In genomic region chr12:22229652-22230279, GRCh38 we compare ENCODE assay signal across 27 cellular contexts.
DNase-seq lines count a peak whose midpoint lies in the region; ATAC-seq and TF ChIP-seq lines count a peak whose summit lies in the region.
"Had no signal": no experiment of that assay in that cellular context is flagged by ENCODE, and none has a peak within 500 bp of the region (broad histone marks: within the 10 kb centered on the region; RNA-seq: fewer than 3 reads in every experiment).

No MANE protein-coding gene starts in this region.

- H3K9me3 Mint-ChIP-seq in brain (no peaks in the 10 kb centered on the region), nephron (no peaks in the 10 kb centered on the region)
- H3K9me3 Mint-ChIP-seq: activated B cell treated with CpG ODN at 0.5 μM for 24 hours; activated T-cell treated with anti-CD3 and anti-CD28 coated beads, Interleukin-2, amount 50 U/mL, for 72 hours had no signal

- no peak overlapping the region for H3K4me3 Mint-ChIP-seq in brain
- H3K4me3 Mint-ChIP-seq in nephron = no peak overlapping the region
- H3K4me3 Mint-ChIP-seq: activated B cell treated with CpG ODN at 0.5 μM for 24 hours; activated CD8-positive, alpha-beta memory T cell treated with anti-CD3 and anti-CD28 coated beads, Interleukin-2, amount 10 ng/mL, durations not matched to agents 7 days and 5 days; activated T-cell treated with anti-CD3 and anti-CD28 coated beads, Interleukin-2, amount 50 U/mL, for 72 hours had no signal

- no peaks in the 10 kb centered on the region for H3K27me3 Mint-ChIP-seq in brain
- no peaks in the 10 kb centered on the region for H3K27me3 Mint-ChIP-seq in nephron (ENCODE audit: low read depth)
- H3K27me3 Mint-ChIP-seq: activated CD8-positive, alpha-beta memory T cell treated with anti-CD3 and anti-CD28 coated beads, Interleukin-2, amount 10 ng/mL, durations not matched to agents 7 days and 5 days had no signal

- H3K27ac Mint-ChIP-seq in brain (peak overlapping the region in 3 of 5 experiments; percentile 0 to 73 (median 25)), nephron (peak overlapping the region in 2 of 3 experiments; percentile 41 to 91)
- H3K27ac Mint-ChIP-seq: activated B cell treated with CpG ODN at 0.5 μM for 24 hours; activated CD8-positive, alpha-beta memory T cell treated with anti-CD3 and anti-CD28 coated beads, Interleukin-2, amount 10 ng/mL, durations not matched to agents 7 days and 5 days; activated T-cell treated with anti-CD3 and anti-CD28 coated beads, Interleukin-2, amount 50 U/mL, for 72 hours had no signal

- H3K36me3 Mint-ChIP-seq in brain (peaks cover 7% of the 10 kb centered on the region), nephron (ENCODE audit: low read depth) (no peaks in the 10 kb centered on the region)
- H3K36me3 Mint-ChIP-seq: activated CD8-positive, alpha-beta memory T cell treated with anti-CD3 and anti-CD28 coated beads, Interleukin-2, amount 10 ng/mL, durations not matched to agents 7 days and 5 days had no signal

- ATAC-seq in HG02840 (IDR thresholded peaks at IDR 0.05; ENCODE audit: low FRiP score, unreplicated experiment) = no peak
- ATAC-seq: activated CD8-positive, alpha-beta memory T cell treated with anti-CD3 and anti-CD28 coated beads, Interleukin-2, amount 10 ng/mL, durations not matched to agents 7 days and 5 days; activated T-cell treated with anti-CD3 and anti-CD28 coated beads, Interleukin-2, amount 50 U/mL, for 72 hours; psoas muscle had no signal

- DNase-seq in AG09319 (ENCODE audit: extremely low read depth, low read depth) = peak; percentile 60
- peak; percentile 43 for DNase-seq in fibroblast of the aortic adventitia (ENCODE audit: low read depth)
- DNase-seq in anterior cingulate cortex (lab: John Stamatoyannopoulos, UW) = no peak
- no peak for DNase-seq in coronary artery (ENCODE audit: low spot score)
- no peak for DNase-seq in stimulated activated CD4-positive, alpha-beta T cell treated with anti-CD3 and anti-CD28 coated beads, Interleukin-12 subunit alpha, Interleukin-12 subunit beta, amount 100 ng/mL, for 4 hours
- DNase-seq: activated B cell treated with CpG ODN at 0.5 μM for 24 hours; activated CD8-positive, alpha-beta memory T cell treated with anti-CD3 and anti-CD28 coated beads, Interleukin-2, amount 10 ng/mL, durations not matched to agents 7 days and 5 days; activated naive CD4-positive, alpha-beta T cell treated with Interleukin-2 at 50 U/mL for 16 hours; activated T-cell treated with anti-CD3 and anti-CD28 coated beads, Interleukin-2, amount 50 U/mL, for 72 hours; adrenal gland; caudate nucleus; DMS153; GOT3; head of caudate nucleus; NCI-H1417; NCI-H2081 treated with DMSO at 0.1 percent for 48 hours; NCI-H345; psoas muscle; SIG-M5; stimulated activated CD4-positive, alpha-beta T cell treated with anti-CD3 and anti-CD28 coated beads, Interleukin-1b, Interleukin-23, amount 100 ng/mL, for 48 hours; transverse colon had no signal

- H3K4me3 ChIP-seq in fibroblast of the aortic adventitia (ENCODE audit: low read depth, low read length) (no peak overlapping the region), coronary artery (no peak overlapping the region)
- H3K4me3 ChIP-seq: adrenal gland, BLaER1, psoas muscle, skin epidermis, transverse colon had no signal

- H3K27ac ChIP-seq in coronary artery = no peak overlapping the region
- H3K27ac ChIP-seq: adrenal gland, BLaER1, KMS-11, psoas muscle had no signal

- TF ChIP-seq CTCF in AG09319 (IDR thresholded peaks at IDR 0.05; ENCODE audit: low read depth, low read length) (no peak), brain (conservative IDR thresholded peaks at IDR 0.05) (no peak), fibroblast of the aortic adventitia (IDR thresholded peaks at IDR 0.05; ENCODE audit: insufficient read depth, low read length) (no peak), nephron (IDR thresholded peaks at IDR 0.05; ENCODE audit: unreplicated experiment in 3 of 3) (no peak), coronary artery (IDR thresholded peaks at IDR 0.05) (no peak)

- H3K4me1 Mint-ChIP-seq in brain (peaks cover 35% of the 10 kb centered on the region), nephron (peaks cover 26% of the 10 kb centered on the region)
- H3K4me1 Mint-ChIP-seq: activated B cell treated with CpG ODN at 0.5 μM for 24 hours had no signal

Comparison
In these comparisons a context has a peak if more than half of its experiments do, and no peak if none do; other contexts are left out.
1. DNase-seq: peak in AG09319 (single experiment) and fibroblast of the aortic adventitia (single experiment); none in anterior cingulate cortex (0 of 58), coronary artery (single experiment) and stimulated activated CD4-positive, alpha-beta T cell treated with anti-CD3 and anti-CD28 coated beads, Interleukin-12 subunit alpha, Interleukin-12 subunit beta, amount 100 ng/mL, for 4 hours (single experiment).